ENCODE assay signal across 1 cellular context in genomic region chr19:17304386-17305047, GRCh38.
TF ChIP-seq lines count a peak whose summit lies in the region.

No MANE protein-coding gene starts in this region.

TF ChIP-seq in HepG2, 621 proteins besides CTCF, POLR2A, EP300 and RAD21:
- TF ChIP-seq ZNF652 (CRISPR knock-in tag; IDR thresholded peaks at IDR 0.05; ENCODE audit: borderline replicate concordance, low read depth) (peak; percentile 78), ZNF337 (CRISPR knock-in tag; IDR thresholded peaks at IDR 0.05; ENCODE audit: borderline replicate concordance, low read depth) (no peak), ZNF296 (CRISPR knock-in tag; conservative IDR thresholded peaks at IDR 0.05) (no peak), ZNF841 (CRISPR knock-in tag; IDR thresholded peaks at IDR 0.05; ENCODE audit: borderline replicate concordance) (no peak), NRL (CRISPR knock-in tag; IDR thresholded peaks at IDR 0.05; ENCODE audit: borderline replicate concordance) (no peak), ZSCAN20 (CRISPR knock-in tag; IDR thresholded peaks at IDR 0.05; ENCODE audit: borderline replicate concordance) (no peak), PTBP1 (IDR thresholded peaks at IDR 0.05; ENCODE audit: low read depth, low read length, poor library complexity, severe bottlenecking) (no peak), ZNF121 (CRISPR knock-in tag; IDR thresholded peaks at IDR 0.05) (peak; percentile 70), ZFP82 (CRISPR knock-in tag; IDR thresholded peaks at IDR 0.05; ENCODE audit: borderline replicate concordance) (no peak)
- TF ChIP-seq, protein P1, sequence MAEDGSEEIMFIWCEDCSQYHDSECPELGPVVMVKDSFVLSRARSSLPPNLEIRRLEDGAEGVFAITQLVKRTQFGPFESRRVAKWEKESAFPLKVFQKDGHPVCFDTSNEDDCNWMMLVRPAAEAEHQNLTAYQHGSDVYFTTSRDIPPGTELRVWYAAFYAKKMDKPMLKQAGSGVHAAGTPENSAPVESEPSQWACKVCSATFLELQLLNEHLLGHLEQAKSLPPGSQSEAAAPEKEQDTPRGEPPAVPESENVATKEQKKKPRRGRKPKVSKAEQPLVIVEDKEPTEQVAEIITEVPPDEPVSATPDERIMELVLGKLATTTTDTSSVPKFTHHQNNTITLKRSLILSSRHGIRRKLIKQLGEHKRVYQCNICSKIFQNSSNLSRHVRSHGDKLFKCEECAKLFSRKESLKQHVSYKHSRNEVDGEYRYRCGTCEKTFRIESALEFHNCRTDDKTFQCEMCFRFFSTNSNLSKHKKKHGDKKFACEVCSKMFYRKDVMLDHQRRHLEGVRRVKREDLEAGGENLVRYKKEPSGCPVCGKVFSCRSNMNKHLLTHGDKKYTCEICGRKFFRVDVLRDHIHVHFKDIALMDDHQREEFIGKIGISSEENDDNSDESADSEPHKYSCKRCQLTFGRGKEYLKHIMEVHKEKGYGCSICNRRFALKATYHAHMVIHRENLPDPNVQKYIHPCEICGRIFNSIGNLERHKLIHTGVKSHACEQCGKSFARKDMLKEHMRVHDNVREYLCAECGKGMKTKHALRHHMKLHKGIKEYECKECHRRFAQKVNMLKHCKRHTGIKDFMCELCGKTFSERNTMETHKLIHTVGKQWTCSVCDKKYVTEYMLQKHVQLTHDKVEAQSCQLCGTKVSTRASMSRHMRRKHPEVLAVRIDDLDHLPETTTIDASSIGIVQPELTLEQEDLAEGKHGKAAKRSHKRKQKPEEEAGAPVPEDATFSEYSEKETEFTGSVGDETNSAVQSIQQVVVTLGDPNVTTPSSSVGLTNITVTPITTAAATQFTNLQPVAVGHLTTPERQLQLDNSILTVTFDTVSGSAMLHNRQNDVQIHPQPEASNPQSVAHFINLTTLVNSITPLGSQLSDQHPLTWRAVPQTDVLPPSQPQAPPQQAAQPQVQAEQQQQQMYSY (CRISPR knock-in tag; IDR thresholded peaks at IDR 0.05): no peak
- TF ChIP-seq, protein P2, sequence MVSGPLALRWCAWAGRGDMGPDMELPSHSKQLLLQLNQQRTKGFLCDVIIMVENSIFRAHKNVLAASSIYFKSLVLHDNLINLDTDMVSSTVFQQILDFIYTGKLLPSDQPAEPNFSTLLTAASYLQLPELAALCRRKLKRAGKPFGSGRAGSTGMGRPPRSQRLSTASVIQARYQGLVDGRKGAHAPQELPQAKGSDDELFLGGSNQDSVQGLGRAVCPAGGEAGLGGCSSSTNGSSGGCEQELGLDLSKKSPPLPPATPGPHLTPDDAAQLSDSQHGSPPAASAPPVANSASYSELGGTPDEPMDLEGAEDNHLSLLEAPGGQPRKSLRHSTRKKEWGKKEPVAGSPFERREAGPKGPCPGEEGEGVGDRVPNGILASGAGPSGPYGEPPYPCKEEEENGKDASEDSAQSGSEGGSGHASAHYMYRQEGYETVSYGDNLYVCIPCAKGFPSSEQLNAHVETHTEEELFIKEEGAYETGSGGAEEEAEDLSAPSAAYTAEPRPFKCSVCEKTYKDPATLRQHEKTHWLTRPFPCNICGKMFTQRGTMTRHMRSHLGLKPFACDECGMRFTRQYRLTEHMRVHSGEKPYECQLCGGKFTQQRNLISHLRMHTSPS (CRISPR knock-in tag; IDR thresholded peaks at IDR 0.05; ENCODE audit: low read depth): no peak
